11 cellular contexts compared by ENCODE assay signal in genomic region chr5:111742166-111742565, GRCh38. TPM values are rescaled to one million over a fixed set of nuclear protein-coding genes. Genes with fewer than 3 reads are reported as not detected.
DNase-seq lines count a peak whose midpoint lies in the region; FAIRE-seq and TF ChIP-seq lines count a peak whose summit lies in the region.
"Had no signal": no experiment of that assay in that cellular context is flagged by ENCODE, and none has a peak within 500 bp of the region (broad histone marks: within the 10 kb centered on the region; RNA-seq: fewer than 3 reads in every experiment).

No MANE protein-coding gene starts in this region.

- in situ Hi-C loops in HAP-1 (cut with MboI; ENCODE audit: low sequenced_read_pairs) = no loop called here

- peak overlapping the region; percentile 57 for H3K4me3 Mint-ChIP-seq in nephron progenitor cell

- no peaks in the 10 kb centered on the region for H3K27me3 ChIP-seq in ACC112 (ENCODE audit: insufficient read depth, low read length)
- H3K27me3 ChIP-seq in HAP-1 (ENCODE audit: low read depth) = no peaks in the 10 kb centered on the region
- no peaks in the 10 kb centered on the region for H3K27me3 ChIP-seq in bronchial epithelial cell (ENCODE audit: control insufficient read depth, insufficient read depth, low read length)
- H3K27me3 ChIP-seq in H7 (ENCODE audit: control insufficient read depth, insufficient read depth, low read length) = no peaks in the 10 kb centered on the region

- DNase-seq in HAP-1 (ENCODE audit: low spot score in 2 of 2) = no peak
- no peak for DNase-seq in bronchial epithelial cell (ENCODE audit: low read depth)
- no peak for DNase-seq in nephron progenitor cell
- no peak for DNase-seq in NCI-H1092 (lab: John Stamatoyannopoulos, UW)
- DNase-seq in OCI-M2 (lab: John Stamatoyannopoulos, UW; ENCODE audit: unreplicated experiment) = no peak
- no peak for DNase-seq in H7
- no peak for DNase-seq in stimulated activated CD4-positive, alpha-beta T cell treated with anti-CD3 and anti-CD28 coated beads, Interleukin-4, amount 100 ng/mL, for 24 hours
- DNase-seq: activated CD8-positive, alpha-beta memory T cell treated with anti-CD3 and anti-CD28 coated beads, Interleukin-2, amount 50 U/mL, for 4 hours; SW 1271 had no signal

- peaks cover 83% of the 10 kb centered on the region for H3K79me2 ChIP-seq in ACC112 (ENCODE audit: control insufficient read depth, insufficient read depth, low read length, unreplicated experiment)
- H3K79me2 ChIP-seq: parathyroid adenoma had no signal

- H3K27me3 Mint-ChIP-seq in nephron progenitor cell (ENCODE audit: low read depth, poor library complexity) = no peaks in the 10 kb centered on the region

- H3K36me3 ChIP-seq in ACC112 (ENCODE audit: insufficient read depth, low read length) = no peaks in the 10 kb centered on the region
- H3K36me3 ChIP-seq in HAP-1 (replicated peaks) = no peaks in the 10 kb centered on the region
- H3K36me3 ChIP-seq in bronchial epithelial cell (ENCODE audit: control insufficient read depth, insufficient read depth, low read length) = no peaks in the 10 kb centered on the region
- no peaks in the 10 kb centered on the region for H3K36me3 ChIP-seq in H7 (replicated peaks; ENCODE audit: control insufficient read depth, insufficient read depth, low read length)

- H3K4me3 ChIP-seq in ACC112 (ENCODE audit: low read depth, low read length) = peak overlapping the region; percentile 62
- peak overlapping the region; percentile 0; the same call in 1 of the 2 replicates for H3K4me3 ChIP-seq in HAP-1
- no peak overlapping the region for H3K4me3 ChIP-seq in bronchial epithelial cell (ENCODE audit: low read depth, low read length)
- no peak overlapping the region for H3K4me3 ChIP-seq in H7 (ENCODE audit: insufficient read depth, low read depth, low read length)

- no peaks in the 10 kb centered on the region for H3K9me3 ChIP-seq in HAP-1

- no peaks in the 10 kb centered on the region for H3K9me3 Mint-ChIP-seq in nephron progenitor cell

- peak overlapping the region; percentile 51 for H2AFZ ChIP-seq in ACC112 (ENCODE audit: low read length, unreplicated experiment)

- H3K4me1 ChIP-seq in ACC112 (ENCODE audit: control insufficient read depth, insufficient read depth, low read length, unreplicated experiment) (peaks cover 93% of the 10 kb centered on the region), HAP-1 (peaks cover 41% of the 10 kb centered on the region)

- TF ChIP-seq CTCF in bronchial epithelial cell (IDR thresholded peaks at IDR 0.05; ENCODE audit: insufficient read depth, low read length, severe bottlenecking) (no peak), nephron progenitor cell (IDR thresholded peaks at IDR 0.05) (no peak)

- peaks cover 88% of the 10 kb centered on the region for H3K36me3 Mint-ChIP-seq in nephron progenitor cell (ENCODE audit: low read depth)

- H3K4me1 Mint-ChIP-seq in nephron progenitor cell = peaks cover 95% of the 10 kb centered on the region

- peak overlapping the region; percentile 95 for H3K27ac Mint-ChIP-seq in nephron progenitor cell

- peak overlapping the region; percentile 79 for H3K27ac ChIP-seq in ACC112 (ENCODE audit: low read depth, low read length)
- H3K27ac ChIP-seq: parathyroid adenoma had no signal

- FAIRE-seq in bronchial epithelial cell (lab: Jason Lieb, UNC) = peak; percentile 23

RNA-seq across cellular contexts. Expression of gene NREP, which starts 14.8 kb away (rescaled TPM):
- total RNA-seq in bronchial epithelial cell = 2.3 and 5.0 TPM in 2 replicates
- total RNA-seq in H7 (2014; rRNA removed; shearing (Covaris generic)) = 199 and 208 TPM in 2 replicates

Comparison
In these comparisons a context has a peak if more than half of its experiments do, and no peak if none do; other contexts are left out.
1. H3K4me3 ChIP-seq: peak in ACC112 (single experiment) and HAP-1 (single experiment); none in bronchial epithelial cell (single experiment) and H7 (single experiment).
2. RNA of gene NREP, which starts 14.8 kb away (total RNA-seq): 199 to 208 TPM in H7; 2.3 to 5.0 TPM in bronchial epithelial cell; every median in the first group is over 10 times any median in the second.